In genomic region chr10:132264966-132265877, GRCh38 we compare ENCODE assay signal across 12 cellular contexts. TPM values are rescaled to one million over a fixed set of nuclear protein-coding genes. Genes with fewer than 3 reads are reported as not detected.
DNase-seq lines count a peak whose midpoint lies in the region; ATAC-seq and TF ChIP-seq lines count a peak whose summit lies in the region.
"Had no signal": no experiment of that assay in that cellular context is flagged by ENCODE, and none has a peak within 500 bp of the region (broad histone marks: within the 10 kb centered on the region; RNA-seq: fewer than 3 reads in every experiment).

No MANE protein-coding gene starts in this region.

- H3K9me3 Mint-ChIP-seq in neural crest cell: no peaks in the 10 kb centered on the region

- ATAC-seq in GM21528 (IDR thresholded peaks at IDR 0.05; ENCODE audit: low FRiP score, unreplicated experiment): no peak
- no peak for ATAC-seq in HG03520 (IDR thresholded peaks at IDR 0.05; ENCODE audit: unreplicated experiment)
- ATAC-seq: left lung had no signal

- no peak for TF ChIP-seq CTCF in neural crest cell (conservative IDR thresholded peaks at IDR 0.05)

- H3K4me3 Mint-ChIP-seq in neural crest cell: no peak overlapping the region
- H3K4me3 Mint-ChIP-seq: central memory CD8-positive, alpha-beta T cell had no signal

- peak overlapping the region; percentile 86 for H3K27ac Mint-ChIP-seq in neural crest cell (ENCODE audit: unreplicated experiment)

- peaks cover 33% of the 10 kb centered on the region for H3K4me1 Mint-ChIP-seq in neural crest cell

- H3K27me3 Mint-ChIP-seq in neural crest cell (ENCODE audit: low read depth): no peaks in the 10 kb centered on the region
- H3K27me3 Mint-ChIP-seq: central memory CD8-positive, alpha-beta T cell had no signal

- no peaks in the 10 kb centered on the region for H3K36me3 Mint-ChIP-seq in neural crest cell (ENCODE audit: low read depth)

- DNase-seq in DMS79 (lab: John Stamatoyannopoulos, UW) (peak; percentile 32), NCI-H1092 (lab: John Stamatoyannopoulos, UW) (peak; percentile 45), dedifferentiated amniotic fluid mesenchymal stem cell (ENCODE audit: extremely low spot score) (peak; percentile 15), neural crest cell (ENCODE audit: low read depth, low spot score) (no peak)
- DNase-seq in activated T-cell treated with anti-CD3 and anti-CD28 coated beads, Interleukin-2, amount 50 U/mL, for 48 hours: no peak
- DNase-seq: activated CD4-positive, alpha-beta T cell treated with anti-CD3 and anti-CD28 coated beads for 1 hour; DMS53; NCI-H524 treated with DMSO at 0.1 percent for 48 hours had no signal

RNA-seq across cellular contexts. Expression of gene STK32C, which starts 42.5 kb away (rescaled TPM):
- 19.6 and 21.9 TPM in 2 replicates for total RNA-seq in neural crest cell

Comparison
In these comparisons a context has a peak if more than half of its experiments do, and no peak if none do; other contexts are left out.
1. DNase-seq: peak in DMS79 (single experiment), NCI-H1092 (single experiment) and dedifferentiated amniotic fluid mesenchymal stem cell (single experiment); none in neural crest cell (single experiment) and activated T-cell treated with anti-CD3 and anti-CD28 coated beads, Interleukin-2, amount 50 U/mL, for 48 hours (0 of 2).